ENCODE assay signal across 9 cellular contexts in the genomic region with DNA sequence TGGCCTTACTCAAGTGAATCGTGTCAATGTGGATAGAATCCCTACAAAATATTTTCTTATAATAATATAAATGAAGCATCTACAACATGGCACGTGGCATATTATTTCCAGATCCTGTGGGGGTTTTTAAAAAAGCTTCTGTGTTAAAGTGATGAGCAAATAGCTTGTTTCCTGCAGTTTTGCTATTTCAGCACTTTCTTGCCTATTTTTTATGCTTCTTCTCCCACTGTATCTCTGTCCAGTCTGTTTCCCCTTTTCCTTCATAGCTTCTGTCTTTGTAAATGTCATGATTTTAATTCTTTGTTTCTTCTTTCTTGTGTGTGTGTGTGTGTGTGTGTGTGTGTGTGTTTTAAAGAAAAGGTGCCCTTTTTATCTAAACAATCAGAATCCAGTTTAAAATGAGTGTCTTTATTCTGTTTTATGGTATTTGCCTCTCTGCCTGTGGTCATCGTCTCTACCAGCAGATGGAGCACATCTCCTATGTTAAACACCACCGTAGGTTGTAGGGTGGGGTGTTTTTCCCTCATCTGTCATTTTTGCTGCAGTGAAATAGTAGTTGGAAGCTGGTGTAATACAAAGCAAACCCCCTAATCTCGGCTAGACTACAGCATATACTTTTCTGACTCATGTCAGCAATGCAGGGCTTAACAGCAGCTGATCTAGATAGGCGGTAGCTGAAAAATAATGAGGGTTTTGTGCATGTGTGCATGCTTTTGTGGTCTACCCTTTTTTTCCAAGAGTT. TPM values are rescaled to one million over a fixed set of nuclear protein-coding genes. Genes with fewer than 3 reads are reported as not detected.
A peak's percentile ranks its signal among the peaks of the same experiment; 100 is the strongest.
DNase-seq lines count a peak whose midpoint lies in the region; ATAC-seq, FAIRE-seq and TF ChIP-seq lines count a peak whose summit lies in the region.
"Had no signal": no experiment of that assay in that cellular context is flagged by ENCODE, and none has a peak within 500 bp of the region (broad histone marks: within the 10 kb centered on the region; RNA-seq: fewer than 3 reads in every experiment).

No MANE protein-coding gene starts in this region.

- H3K36me3 Mint-ChIP-seq in activated CD8-positive, alpha-beta T cell treated with anti-CD3 and anti-CD28 coated beads, Interleukin-2, amount 10 ng/mL, durations not matched to agents 7 days and 5 days (ENCODE audit: low read depth), result no peaks in the 10 kb centered on the region
- no peaks in the 10 kb centered on the region for H3K36me3 Mint-ChIP-seq in stimulated activated memory B cell treated with anti-CD40 and anti-IgM and Interleukin-4, amounts not matched to agents 10 μg/mL and 1 μg/mL and 100 μg/mL, for 72 hours

- H3K9me3 Mint-ChIP-seq in activated CD8-positive, alpha-beta T cell treated with anti-CD3 and anti-CD28 coated beads, Interleukin-2, amount 10 ng/mL, durations not matched to agents 7 days and 5 days (ENCODE audit: insufficient read depth), result no peaks in the 10 kb centered on the region
- no peaks in the 10 kb centered on the region for H3K9me3 Mint-ChIP-seq in stimulated activated memory B cell treated with anti-CD40 and anti-IgM and Interleukin-4, amounts not matched to agents 10 μg/mL and 1 μg/mL and 100 μg/mL, for 72 hours
- H3K9me3 Mint-ChIP-seq: central memory CD8-positive, alpha-beta T cell had no signal

- no peak overlapping the region for H3K27ac Mint-ChIP-seq in activated CD8-positive, alpha-beta T cell treated with anti-CD3 and anti-CD28 coated beads, Interleukin-2, amount 10 ng/mL, durations not matched to agents 7 days and 5 days
- H3K27ac Mint-ChIP-seq in stimulated activated memory B cell treated with anti-CD40 and anti-IgM and Interleukin-4, amounts not matched to agents 10 μg/mL and 1 μg/mL and 100 μg/mL, for 72 hours, result no peak overlapping the region

- no peak for TF ChIP-seq CTCF in coronary artery (IDR thresholded peaks at IDR 0.05)

- intact Hi-C loops in left ventricle myocardium superior (cut with micrococcal nuclease), result no loop called here

- no peak overlapping the region for H3K4me3 Mint-ChIP-seq in activated CD8-positive, alpha-beta T cell treated with anti-CD3 and anti-CD28 coated beads, Interleukin-2, amount 10 ng/mL, durations not matched to agents 7 days and 5 days
- H3K4me3 Mint-ChIP-seq in stimulated activated memory B cell treated with anti-CD40 and anti-IgM and Interleukin-4, amounts not matched to agents 10 μg/mL and 1 μg/mL and 100 μg/mL, for 72 hours, result no peak overlapping the region
- H3K4me3 Mint-ChIP-seq: central memory CD8-positive, alpha-beta T cell had no signal

- FAIRE-seq in HTR-8/SVneo (lab: Jason Lieb, UNC), result peak; percentile 42

- H3K4me1 Mint-ChIP-seq in activated CD8-positive, alpha-beta T cell treated with anti-CD3 and anti-CD28 coated beads, Interleukin-2, amount 10 ng/mL, durations not matched to agents 7 days and 5 days (ENCODE audit: low read depth), result peaks cover 6% of the 10 kb centered on the region
- H3K4me1 Mint-ChIP-seq in stimulated activated memory B cell treated with anti-CD40 and anti-IgM and Interleukin-4, amounts not matched to agents 10 μg/mL and 1 μg/mL and 100 μg/mL, for 72 hours, result peaks cover 12% of the 10 kb centered on the region
- H3K4me1 Mint-ChIP-seq: central memory CD8-positive, alpha-beta T cell had no signal

- CTCF ChIA-PET in activated CD8-positive, alpha-beta T cell treated with anti-CD3 and anti-CD28 coated beads, Interleukin-2, amount 10 ng/mL, durations not matched to agents 7 days and 5 days (lab: Charles Lee), result interaction anchor here (0.7 to 2.0 kb wide), 17 partner anchors 9 to 619 kb away, joined by 3 to 12 read pairs (median 3); no protein-coding TSS in a partner anchor

- no peak overlapping the region for H3K4me3 ChIP-seq in coronary artery

- H3K27ac ChIP-seq in coronary artery, result no peak overlapping the region

- H3K27me3 Mint-ChIP-seq in activated CD8-positive, alpha-beta T cell treated with anti-CD3 and anti-CD28 coated beads, Interleukin-2, amount 10 ng/mL, durations not matched to agents 7 days and 5 days (ENCODE audit: low read depth), result no peaks in the 10 kb centered on the region
- H3K27me3 Mint-ChIP-seq in stimulated activated memory B cell treated with anti-CD40 and anti-IgM and Interleukin-4, amounts not matched to agents 10 μg/mL and 1 μg/mL and 100 μg/mL, for 72 hours, result no peaks in the 10 kb centered on the region
- H3K27me3 Mint-ChIP-seq: central memory CD8-positive, alpha-beta T cell had no signal

- POLR2A ChIA-PET in activated CD8-positive, alpha-beta T cell treated with anti-CD3 and anti-CD28 coated beads, Interleukin-2, amount 10 ng/mL, durations not matched to agents 7 days and 5 days (lab: Charles Lee), result interaction anchor here (0.7 kb wide), 1 partner anchor 390 kb away, joined by 3 read pairs; no protein-coding TSS in a partner anchor

- ATAC-seq in GM21360 (IDR thresholded peaks at IDR 0.05; ENCODE audit: unreplicated experiment) (peak; percentile 62), left ventricle myocardium superior (peak; percentile 73)
- no peak for ATAC-seq in activated CD8-positive, alpha-beta T cell treated with anti-CD3 and anti-CD28 coated beads, Interleukin-2, amount 10 ng/mL, durations not matched to agents 7 days and 5 days
- ATAC-seq in stimulated activated memory B cell treated with anti-CD40 and anti-IgM and Interleukin-4, amounts not matched to agents 10 μg/mL and 1 μg/mL and 100 μg/mL, for 72 hours, result peak; percentile 51

- DNase-seq in NOMO-1 treated with DMSO at 0.1 percent for 48 hours (lab: John Stamatoyannopoulos, UW; ENCODE audit: unreplicated experiment) (peak; percentile 44), NOMO-1 treated with dmso at 0.1 percent for 144 hours (lab: John Stamatoyannopoulos, UW; ENCODE audit: unreplicated experiment) (no peak), HTR-8/SVneo (ENCODE audit: insufficient read length, low spot score) (peak; percentile 45), left ventricle myocardium superior (no peak), coronary artery (ENCODE audit: low spot score) (no peak)
- DNase-seq in activated CD8-positive, alpha-beta T cell treated with anti-CD3 and anti-CD28 coated beads, Interleukin-2, amount 10 ng/mL, durations not matched to agents 7 days and 5 days, result peak; percentile 39

RNA-seq across cellular contexts. Expression of gene FTHL17, which starts 33.1 kb away (rescaled TPM):
- not detected for total RNA-seq in activated CD8-positive, alpha-beta T cell treated with anti-CD3 and anti-CD28 coated beads, Interleukin-2, amount 10 ng/mL, durations not matched to agents 7 days and 5 days
- not detected for total RNA-seq in left ventricle myocardium superior

Comparison
In these comparisons a context has a peak if more than half of its experiments do, and no peak if none do; other contexts are left out.
1. DNase-seq: peak in NOMO-1 treated with DMSO at 0.1 percent for 48 hours (single experiment), HTR-8/SVneo (single experiment) and activated CD8-positive, alpha-beta T cell treated with anti-CD3 and anti-CD28 coated beads, Interleukin-2, amount 10 ng/mL, durations not matched to agents 7 days and 5 days (single experiment); none in NOMO-1 treated with dmso at 0.1 percent for 144 hours (single experiment), left ventricle myocardium superior (single experiment) and coronary artery (single experiment).